In the genomic region with DNA sequence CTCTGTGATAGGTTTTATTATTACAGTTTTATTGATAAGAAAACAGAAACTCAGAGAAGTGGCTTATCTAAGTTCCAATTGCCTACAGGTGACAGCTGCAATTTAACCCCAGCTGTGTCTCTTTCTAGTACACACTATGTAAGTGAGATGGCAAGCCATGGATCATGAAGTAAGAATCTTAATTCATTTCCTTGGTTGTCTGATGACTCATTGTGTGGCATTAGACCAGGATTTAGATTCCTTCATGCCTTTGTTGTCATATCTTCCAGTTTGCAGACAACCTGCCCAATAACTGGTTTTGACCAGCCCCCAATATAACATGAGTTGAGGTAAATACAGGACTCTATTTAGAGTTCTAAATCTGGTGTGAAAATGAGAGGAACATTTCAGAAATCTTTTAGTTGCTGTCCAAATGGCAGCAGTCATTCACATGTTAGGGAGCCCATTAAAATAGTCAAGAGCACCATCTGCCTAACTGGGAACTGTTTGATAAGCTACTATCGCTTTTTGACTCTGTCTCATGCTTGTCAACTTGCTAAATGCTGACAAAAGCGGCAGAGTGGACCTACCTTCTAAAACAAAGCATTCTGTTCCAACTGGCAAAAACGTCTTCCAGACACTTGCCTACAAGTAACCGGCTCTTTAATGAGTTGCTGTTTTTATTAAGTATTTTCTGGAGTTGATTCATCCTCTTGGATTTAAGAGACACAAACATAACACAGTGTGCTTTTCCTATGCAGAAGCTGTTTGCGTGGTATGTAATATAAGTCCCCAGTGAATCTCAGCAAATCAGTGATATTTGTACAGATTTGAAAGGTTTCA, we compare ENCODE assay signal across 12 cellular contexts.
DNase-seq lines count a peak whose midpoint lies in the region; ATAC-seq and TF ChIP-seq lines count a peak whose summit lies in the region.
"Had no signal": no experiment of that assay in that cellular context is flagged by ENCODE, and none has a peak within 500 bp of the region (broad histone marks: within the 10 kb centered on the region; RNA-seq: fewer than 3 reads in every experiment).

No MANE protein-coding gene starts in this region.

- H3K4me1 ChIP-seq in ascending aorta (peaks cover 4 to 28% of the 10 kb centered on the region in 2 donors), right cardiac atrium (ENCODE audit: control insufficient read depth, insufficient read depth, low read length) (no peaks in the 10 kb centered on the region)

- WGBS in right cardiac atrium = 48% methylated on average over 5 of the region's 5 CpGs

- no peaks in the 10 kb centered on the region for H3K27me3 ChIP-seq in ascending aorta
- no peaks in the 10 kb centered on the region for H3K27me3 ChIP-seq in right cardiac atrium (ENCODE audit: control insufficient read depth, insufficient read depth)
- H3K27me3 ChIP-seq: suprapubic skin had no signal

- no peak for TF ChIP-seq CTCF in ascending aorta (IDR thresholded peaks at IDR 0.05)

- H3K36me3 ChIP-seq in ascending aorta = no peaks in the 10 kb centered on the region
- H3K36me3 ChIP-seq: suprapubic skin had no signal

- no peaks in the 10 kb centered on the region for H3K9me3 ChIP-seq in ascending aorta
- no peaks in the 10 kb centered on the region for H3K9me3 ChIP-seq in right cardiac atrium (ENCODE audit: control insufficient read depth, low read length)
- H3K9me3 ChIP-seq: suprapubic skin had no signal

- DNase-seq in Right ventricle myocardium inferior (ENCODE audit: missing footprints) (no peak), cardiac septum (ENCODE audit: low spot score) (no peak), ascending aorta (ENCODE audit: low spot score in 2 of 2) (no peak), right cardiac atrium (no peak), NAMALWA (ENCODE audit: low spot score) (no peak), DMS 273 (lab: John Stamatoyannopoulos, UW; ENCODE audit: unreplicated experiment) (no peak)
- DNase-seq: aorta, KBM-7, T-cell had no signal

- intact Hi-C loops in Right ventricle myocardium inferior (cut with DNase I) (no loop called here), cardiac septum (cut with DNase I) (no loop called here), ascending aorta (cut with DNase I) (loop anchor here (5.0 kb wide), 4 partner anchors 54 to 254 kb away; a partner anchor contains a TSS), right cardiac atrium (cut with DNase I) (no loop called here)

- no peak overlapping the region for H3K4me3 ChIP-seq in ascending aorta
- H3K4me3 ChIP-seq in right cardiac atrium (ENCODE audit: low read length) = no peak overlapping the region
- H3K4me3 ChIP-seq: suprapubic skin had no signal

- H3K27ac ChIP-seq in ascending aorta (peak overlapping the region; percentile 15 to 59), right cardiac atrium (ENCODE audit: low read length) (no peak overlapping the region)
- H3K27ac ChIP-seq: suprapubic skin had no signal

- ATAC-seq in Right ventricle myocardium inferior = peak; percentile 16
- ATAC-seq in right cardiac atrium = peak; percentile 23 to 30
- ATAC-seq in GM18868 (IDR thresholded peaks at IDR 0.05; ENCODE audit: unreplicated experiment) = no peak
- no peak for ATAC-seq in HG03095 (IDR thresholded peaks at IDR 0.05; ENCODE audit: unreplicated experiment)
- ATAC-seq: T-cell had no signal

Comparison
In these comparisons a context has a peak if more than half of its experiments do, and no peak if none do; other contexts are left out.
1. ATAC-seq: peak in Right ventricle myocardium inferior (single experiment) and right cardiac atrium (2 of 2); none in GM18868 (single experiment) and HG03095 (single experiment).